Comparison of ENCODE assay signal across 1 cellular context in the genomic region with DNA sequence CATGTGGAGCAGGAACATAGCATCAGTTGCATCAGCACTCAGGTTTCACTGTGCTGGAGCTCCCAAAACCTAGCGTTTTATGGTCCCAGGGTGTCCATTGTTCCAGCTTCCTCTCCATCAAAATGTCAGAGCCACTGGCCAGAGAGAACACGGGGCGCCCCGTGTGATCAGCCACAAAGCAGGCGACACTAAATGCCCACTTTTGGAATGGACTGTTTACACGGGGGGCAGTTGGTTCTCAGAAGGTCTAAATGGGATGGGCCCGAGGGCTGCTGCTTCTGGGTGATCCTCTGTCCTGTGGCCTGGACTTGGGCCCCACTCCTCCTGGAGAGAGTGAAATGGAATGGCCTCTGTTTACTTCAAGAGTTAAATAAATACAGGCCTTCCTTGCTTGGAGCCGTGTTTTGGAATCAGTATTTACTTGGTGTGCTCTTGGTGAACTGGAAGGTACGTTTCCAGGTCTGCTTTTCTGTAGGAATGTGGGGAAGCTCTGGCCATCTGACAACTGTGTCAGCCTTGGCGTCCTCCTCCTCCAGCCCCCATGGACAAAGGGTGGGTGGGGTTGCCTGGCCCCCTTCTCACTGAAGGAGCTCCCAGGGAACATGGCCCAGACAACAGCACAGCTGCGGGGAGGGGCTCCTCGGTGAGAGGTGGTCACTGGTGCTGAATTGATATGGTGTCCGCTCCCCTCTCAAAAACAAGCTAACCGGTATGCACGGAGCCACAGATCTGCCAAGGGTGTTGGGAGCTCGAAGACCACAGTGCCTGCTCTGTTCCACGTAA.
TF ChIP-seq lines count a peak whose summit lies in the region.

No MANE protein-coding gene starts in this region.

TF ChIP-seq in HepG2, 621 proteins besides CTCF, POLR2A, EP300 and RAD21 (continued from another document and continues in another):
- TF ChIP-seq, protein P1, sequence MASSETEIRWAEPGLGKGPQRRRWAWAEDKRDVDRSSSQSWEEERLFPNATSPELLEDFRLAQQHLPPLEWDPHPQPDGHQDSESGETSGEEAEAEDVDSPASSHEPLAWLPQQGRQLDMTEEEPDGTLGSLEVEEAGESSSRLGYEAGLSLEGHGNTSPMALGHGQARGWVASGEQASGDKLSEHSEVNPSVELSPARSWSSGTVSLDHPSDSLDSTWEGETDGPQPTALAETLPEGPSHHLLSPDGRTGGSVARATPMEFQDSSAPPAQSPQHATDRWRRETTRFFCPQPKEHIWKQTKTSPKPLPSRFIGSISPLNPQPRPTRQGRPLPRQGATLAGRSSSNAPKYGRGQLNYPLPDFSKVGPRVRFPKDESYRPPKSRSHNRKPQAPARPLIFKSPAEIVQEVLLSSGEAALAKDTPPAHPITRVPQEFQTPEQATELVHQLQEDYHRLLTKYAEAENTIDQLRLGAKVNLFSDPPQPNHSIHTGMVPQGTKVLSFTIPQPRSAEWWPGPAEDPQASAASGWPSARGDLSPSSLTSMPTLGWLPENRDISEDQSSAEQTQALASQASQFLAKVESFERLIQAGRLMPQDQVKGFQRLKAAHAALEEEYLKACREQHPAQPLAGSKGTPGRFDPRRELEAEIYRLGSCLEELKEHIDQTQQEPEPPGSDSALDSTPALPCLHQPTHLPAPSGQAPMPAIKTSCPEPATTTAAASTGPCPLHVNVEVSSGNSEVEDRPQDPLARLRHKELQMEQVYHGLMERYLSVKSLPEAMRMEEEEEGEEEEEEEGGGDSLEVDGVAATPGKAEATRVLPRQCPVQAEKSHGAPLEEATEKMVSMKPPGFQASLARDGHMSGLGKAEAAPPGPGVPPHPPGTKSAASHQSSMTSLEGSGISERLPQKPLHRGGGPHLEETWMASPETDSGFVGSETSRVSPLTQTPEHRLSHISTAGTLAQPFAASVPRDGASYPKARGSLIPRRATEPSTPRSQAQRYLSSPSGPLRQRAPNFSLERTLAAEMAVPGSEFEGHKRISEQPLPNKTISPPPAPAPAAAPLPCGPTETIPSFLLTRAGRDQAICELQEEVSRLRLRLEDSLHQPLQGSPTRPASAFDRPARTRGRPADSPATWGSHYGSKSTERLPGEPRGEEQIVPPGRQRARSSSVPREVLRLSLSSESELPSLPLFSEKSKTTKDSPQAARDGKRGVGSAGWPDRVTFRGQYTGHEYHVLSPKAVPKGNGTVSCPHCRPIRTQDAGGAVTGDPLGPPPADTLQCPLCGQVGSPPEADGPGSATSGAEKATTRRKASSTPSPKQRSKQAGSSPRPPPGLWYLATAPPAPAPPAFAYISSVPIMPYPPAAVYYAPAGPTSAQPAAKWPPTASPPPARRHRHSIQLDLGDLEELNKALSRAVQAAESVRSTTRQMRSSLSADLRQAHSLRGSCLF (CRISPR knock-in tag; IDR thresholded peaks at IDR 0.05; ENCODE audit: borderline replicate concordance), result no peak
- TF ChIP-seq FOXK2 (IDR thresholded peaks at IDR 0.05) (0 out of 2 replicates have a peak, but pooled peaks have one; percentile 11), TFE3 (CRISPR knock-in tag; IDR thresholded peaks at IDR 0.05) (peak; percentile 52; the same call in 1 of the 2 replicates), ZNF329 (CRISPR knock-in tag; IDR thresholded peaks at IDR 0.05; ENCODE audit: low read depth) (no peak), ZNF253 (CRISPR knock-in tag; IDR thresholded peaks at IDR 0.05; ENCODE audit: borderline replicate concordance) (no peak), SATB2 (CRISPR knock-in tag; IDR thresholded peaks at IDR 0.05) (no peak), ZNF224 (CRISPR knock-in tag; IDR thresholded peaks at IDR 0.05) (no peak), ESRRA (CRISPR knock-in tag; IDR thresholded peaks at IDR 0.05; ENCODE audit: low read depth) (no peak), FOSL1 (CRISPR knock-in tag; IDR thresholded peaks at IDR 0.05; ENCODE audit: borderline replicate concordance) (no peak), NFE2 (CRISPR knock-in tag; IDR thresholded peaks at IDR 0.05) (no peak), ZNF317 (CRISPR knock-in tag; IDR thresholded peaks at IDR 0.05) (no peak), ATF7 (IDR thresholded peaks at IDR 0.05) (no peak), ATF7 (CRISPR knock-in tag; IDR thresholded peaks at IDR 0.05) (no peak), MIER2 (CRISPR knock-in tag; IDR thresholded peaks at IDR 0.05) (no peak), MTF2 (CRISPR knock-in tag; IDR thresholded peaks at IDR 0.05; ENCODE audit: borderline replicate concordance) (no peak), JUND (CRISPR knock-in tag; IDR thresholded peaks at IDR 0.05) (no peak), ZNF674 (CRISPR knock-in tag; IDR thresholded peaks at IDR 0.05; ENCODE audit: low read depth) (no peak), CAMTA2 (CRISPR knock-in tag; IDR thresholded peaks at IDR 0.05; ENCODE audit: borderline replicate concordance) (no peak), HNRNPLL (IDR thresholded peaks at IDR 0.05; ENCODE audit: low read depth, low read length, poor library complexity, severe bottlenecking) (no peak), PLRG1 (conservative IDR thresholded peaks at IDR 0.05) (no peak), HOXA3 (CRISPR knock-in tag; IDR thresholded peaks at IDR 0.05) (peak; percentile 58; the same call in 1 of the 2 replicates), ZNF605 (CRISPR knock-in tag; IDR thresholded peaks at IDR 0.05) (peak; percentile 5; the same call in 1 of the 2 replicates), ZBTB7A (CRISPR knock-in tag; IDR thresholded peaks at IDR 0.05) (no peak), MED8 (CRISPR knock-in tag; IDR thresholded peaks at IDR 0.05; ENCODE audit: insufficient replicate concordance) (no peak), ZNF562 (CRISPR knock-in tag; IDR thresholded peaks at IDR 0.05; ENCODE audit: borderline replicate concordance) (no peak), SP140L (CRISPR knock-in tag; IDR thresholded peaks at IDR 0.05; ENCODE audit: borderline replicate concordance) (no peak), U2AF1 (optimal IDR thresholded peaks at IDR 0.05; ENCODE audit: low read depth, low read length) (no peak), ZNF414 (CRISPR knock-in tag; IDR thresholded peaks at IDR 0.05) (no peak), SSRP1 (CRISPR knock-in tag; IDR thresholded peaks at IDR 0.05) (no peak), HIC2 (CRISPR knock-in tag; IDR thresholded peaks at IDR 0.05; ENCODE audit: low read depth) (no peak), ZNF44 (CRISPR knock-in tag; IDR thresholded peaks at IDR 0.05) (no peak), EZH2 (conservative IDR thresholded peaks at IDR 0.05; ENCODE audit: low read depth, low read length) (no peak), RBFOX2 (IDR thresholded peaks at IDR 0.05; ENCODE audit: low read depth, low read length) (no peak)
- TF ChIP-seq, protein P2, sequence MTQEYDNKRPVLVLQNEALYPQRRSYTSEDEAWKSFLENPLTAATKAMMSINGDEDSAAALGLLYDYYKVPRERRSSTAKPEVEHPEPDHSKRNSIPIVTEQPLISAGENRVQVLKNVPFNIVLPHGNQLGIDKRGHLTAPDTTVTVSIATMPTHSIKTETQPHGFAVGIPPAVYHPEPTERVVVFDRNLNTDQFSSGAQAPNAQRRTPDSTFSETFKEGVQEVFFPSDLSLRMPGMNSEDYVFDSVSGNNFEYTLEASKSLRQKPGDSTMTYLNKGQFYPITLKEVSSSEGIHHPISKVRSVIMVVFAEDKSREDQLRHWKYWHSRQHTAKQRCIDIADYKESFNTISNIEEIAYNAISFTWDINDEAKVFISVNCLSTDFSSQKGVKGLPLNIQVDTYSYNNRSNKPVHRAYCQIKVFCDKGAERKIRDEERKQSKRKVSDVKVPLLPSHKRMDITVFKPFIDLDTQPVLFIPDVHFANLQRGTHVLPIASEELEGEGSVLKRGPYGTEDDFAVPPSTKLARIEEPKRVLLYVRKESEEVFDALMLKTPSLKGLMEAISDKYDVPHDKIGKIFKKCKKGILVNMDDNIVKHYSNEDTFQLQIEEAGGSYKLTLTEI (CRISPR knock-in tag; conservative IDR thresholded peaks at IDR 0.05), result no peak
- TF ChIP-seq, protein P3, sequence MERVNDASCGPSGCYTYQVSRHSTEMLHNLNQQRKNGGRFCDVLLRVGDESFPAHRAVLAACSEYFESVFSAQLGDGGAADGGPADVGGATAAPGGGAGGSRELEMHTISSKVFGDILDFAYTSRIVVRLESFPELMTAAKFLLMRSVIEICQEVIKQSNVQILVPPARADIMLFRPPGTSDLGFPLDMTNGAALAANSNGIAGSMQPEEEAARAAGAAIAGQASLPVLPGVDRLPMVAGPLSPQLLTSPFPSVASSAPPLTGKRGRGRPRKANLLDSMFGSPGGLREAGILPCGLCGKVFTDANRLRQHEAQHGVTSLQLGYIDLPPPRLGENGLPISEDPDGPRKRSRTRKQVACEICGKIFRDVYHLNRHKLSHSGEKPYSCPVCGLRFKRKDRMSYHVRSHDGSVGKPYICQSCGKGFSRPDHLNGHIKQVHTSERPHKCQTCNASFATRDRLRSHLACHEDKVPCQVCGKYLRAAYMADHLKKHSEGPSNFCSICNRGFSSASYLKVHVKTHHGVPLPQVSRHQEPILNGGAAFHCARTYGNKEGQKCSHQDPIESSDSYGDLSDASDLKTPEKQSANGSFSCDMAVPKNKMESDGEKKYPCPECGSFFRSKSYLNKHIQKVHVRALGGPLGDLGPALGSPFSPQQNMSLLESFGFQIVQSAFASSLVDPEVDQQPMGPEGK (CRISPR knock-in tag; IDR thresholded peaks at IDR 0.05), result peak; percentile 32
- TF ChIP-seq, protein P4, sequence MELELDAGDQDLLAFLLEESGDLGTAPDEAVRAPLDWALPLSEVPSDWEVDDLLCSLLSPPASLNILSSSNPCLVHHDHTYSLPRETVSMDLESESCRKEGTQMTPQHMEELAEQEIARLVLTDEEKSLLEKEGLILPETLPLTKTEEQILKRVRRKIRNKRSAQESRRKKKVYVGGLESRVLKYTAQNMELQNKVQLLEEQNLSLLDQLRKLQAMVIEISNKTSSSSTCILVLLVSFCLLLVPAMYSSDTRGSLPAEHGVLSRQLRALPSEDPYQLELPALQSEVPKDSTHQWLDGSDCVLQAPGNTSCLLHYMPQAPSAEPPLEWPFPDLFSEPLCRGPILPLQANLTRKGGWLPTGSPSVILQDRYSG (CRISPR knock-in tag; IDR thresholded peaks at IDR 0.05), result no peak
- TF ChIP-seq, protein P5, sequence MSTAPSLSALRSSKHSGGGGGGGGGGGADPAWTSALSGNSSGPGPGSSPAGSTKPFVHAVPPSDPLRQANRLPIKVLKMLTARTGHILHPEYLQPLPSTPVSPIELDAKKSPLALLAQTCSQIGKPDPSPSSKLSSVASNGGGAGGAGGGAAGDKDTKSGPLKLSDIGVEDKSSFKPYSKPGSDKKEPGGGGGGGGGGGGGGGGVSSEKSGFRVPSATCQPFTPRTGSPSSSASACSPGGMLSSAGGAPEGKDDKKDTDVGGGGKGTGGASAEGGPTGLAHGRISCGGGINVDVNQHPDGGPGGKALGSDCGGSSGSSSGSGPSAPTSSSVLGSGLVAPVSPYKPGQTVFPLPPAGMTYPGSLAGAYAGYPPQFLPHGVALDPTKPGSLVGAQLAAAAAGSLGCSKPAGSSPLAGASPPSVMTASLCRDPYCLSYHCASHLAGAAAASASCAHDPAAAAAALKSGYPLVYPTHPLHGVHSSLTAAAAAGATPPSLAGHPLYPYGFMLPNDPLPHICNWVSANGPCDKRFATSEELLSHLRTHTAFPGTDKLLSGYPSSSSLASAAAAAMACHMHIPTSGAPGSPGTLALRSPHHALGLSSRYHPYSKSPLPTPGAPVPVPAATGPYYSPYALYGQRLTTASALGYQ (CRISPR knock-in tag; IDR thresholded peaks at IDR 0.05), result peak; percentile 49; the same call in 1 of the 2 replicates
